In genomic region chr6:78611097-78611625, GRCh38 we compare ENCODE assay signal across 25 cellular contexts.
DNase-seq lines count a peak whose midpoint lies in the region; ATAC-seq and FAIRE-seq lines count a peak whose summit lies in the region.
"Had no signal": no experiment of that assay in that cellular context is flagged by ENCODE, and none has a peak within 500 bp of the region (broad histone marks: within the 10 kb centered on the region; RNA-seq: fewer than 3 reads in every experiment).

No MANE protein-coding gene starts in this region.

- 16 to 49% (median 34%) methylated on average over 7 of the region's 7 CpGs for WGBS in small intestine, 3 donors

- H3K9me3 Mint-ChIP-seq in activated CD4-positive, alpha-beta T cell treated with anti-CD3 and anti-CD28 coated beads for 36 hours (ENCODE audit: low read depth): no peaks in the 10 kb centered on the region
- H3K9me3 Mint-ChIP-seq: activated T-helper 2 cell treated with anti-CD3 and anti-CD28 coated beads, Interferon-gamma antibody, Interleukin-2, Interleukin-4, amounts not matched to agents 10 μg/mL and 5 μg/mL and 100 μg/mL, durations not matched to agents 14 hours and 24 hours and 36 hours; CD14-positive monocyte had no signal

- DNase-seq in NCI-H82 (lab: John Stamatoyannopoulos, UW) (peak; percentile 9), NCI-H82 treated with DMSO at 0.1 percent for 48 hours (lab: John Stamatoyannopoulos, UW; ENCODE audit: unreplicated experiment) (no peak), NCI-H69 (lab: John Stamatoyannopoulos, UW) (peak; percentile 19), islet precursor cell (peak; percentile 40), small intestine (peak; percentile 75)
- DNase-seq in stimulated activated CD4-positive, alpha-beta T cell treated with anti-CD3 and anti-CD28 coated beads, Interleukin-15, amount 100 ng/mL, for 24 hours: no peak
- DNase-seq in activated CD4-positive, alpha-beta T cell treated with anti-CD3 and anti-CD28 coated beads for 36 hours: no peak
- DNase-seq: activated naive CD4-positive, alpha-beta T cell treated with anti-CD3 and anti-CD28 coated beads, Interleukin-2, amount 50 U/mL, for 16 hours; Caco-2; DND-41; hippocampal formation; immature natural killer cell; NCI-H1930; NCI-H446 treated with DMSO at 0.1 percent for 48 hours; psoas muscle; Right ventricle myocardium superior; stimulated activated CD4-positive, alpha-beta T cell treated with anti-CD3 and anti-CD28 coated beads, Interleukin-4, amount 100 ng/mL, for 4 hours had no signal

- no peaks in the 10 kb centered on the region for H3K4me1 Mint-ChIP-seq in activated CD4-positive, alpha-beta T cell treated with anti-CD3 and anti-CD28 coated beads for 36 hours
- H3K4me1 Mint-ChIP-seq: brain, CD14-positive monocyte, immature natural killer cell had no signal

- CTCF ChIA-PET in activated CD4-positive, alpha-beta T cell treated with anti-CD3 and anti-CD28 coated beads for 36 hours (lab: Charles Lee): no interaction called here

- intact Hi-C loops in activated CD4-positive, alpha-beta T cell treated with anti-CD3 and anti-CD28 coated beads for 36 hours (cut with DNase I, micrococcal nuclease): no loop called here

- POLR2A ChIA-PET in activated CD4-positive, alpha-beta T cell treated with anti-CD3 and anti-CD28 coated beads for 36 hours (lab: Charles Lee): no interaction called here

- no peaks in the 10 kb centered on the region for H3K9me3 ChIP-seq in small intestine (ENCODE audit: control insufficient read depth, low read depth)
- H3K9me3 ChIP-seq: Caco-2, psoas muscle, tibial nerve had no signal

- peaks cover 6% of the 10 kb centered on the region for H3K27me3 Mint-ChIP-seq in activated CD4-positive, alpha-beta T cell treated with anti-CD3 and anti-CD28 coated beads for 36 hours

- H3K27ac ChIP-seq in small intestine (ENCODE audit: low read depth in 1 of 2, low read length in 1 of 2): peak overlapping the region in 1 of 2 donors; percentile 55
- H3K27ac ChIP-seq: psoas muscle, tibial nerve had no signal

- no peak for ATAC-seq in activated CD4-positive, alpha-beta T cell treated with anti-CD3 and anti-CD28 coated beads for 36 hours
- no peak for ATAC-seq in HG03460 (IDR thresholded peaks at IDR 0.05; ENCODE audit: unreplicated experiment)
- ATAC-seq: Panc1, psoas muscle had no signal

- no peaks in the 10 kb centered on the region for H3K36me3 ChIP-seq in small intestine (ENCODE audit: control insufficient read depth in 2 of 2, insufficient read depth in 2 of 2, low read length in 2 of 2)
- H3K36me3 ChIP-seq: tibial nerve had no signal

- H3K27me3 ChIP-seq in small intestine (ENCODE audit: control insufficient read depth in 2 of 2, insufficient read depth in 2 of 2, low read length in 2 of 2): no peaks in the 10 kb centered on the region
- H3K27me3 ChIP-seq: tibial nerve had no signal

- H3K4me3 ChIP-seq in small intestine (ENCODE audit: low read depth in 1 of 2, low read length in 2 of 2): peak overlapping the region in 1 of 2 donors; percentile 5
- H3K4me3 ChIP-seq: psoas muscle, tibial nerve had no signal

- H3K4me3 Mint-ChIP-seq in activated CD4-positive, alpha-beta T cell treated with anti-CD3 and anti-CD28 coated beads for 36 hours: no peak overlapping the region
- H3K4me3 Mint-ChIP-seq: brain, CD14-positive monocyte, immature natural killer cell had no signal

- H3K36me3 Mint-ChIP-seq in activated CD4-positive, alpha-beta T cell treated with anti-CD3 and anti-CD28 coated beads for 36 hours (ENCODE audit: low read depth): no peaks in the 10 kb centered on the region
- H3K36me3 Mint-ChIP-seq: brain, CD14-positive monocyte, immature natural killer cell had no signal

- FAIRE-seq in small intestine (lab: Jason Lieb, UNC): no peak
- FAIRE-seq: endometrium, frontal cortex had no signal

- no peak overlapping the region for H3K27ac Mint-ChIP-seq in activated CD4-positive, alpha-beta T cell treated with anti-CD3 and anti-CD28 coated beads for 36 hours
- H3K27ac Mint-ChIP-seq: activated T-helper 2 cell treated with anti-CD3 and anti-CD28 coated beads, Interferon-gamma antibody, Interleukin-2, Interleukin-4, amounts not matched to agents 10 μg/mL and 5 μg/mL and 100 μg/mL, durations not matched to agents 14 hours and 24 hours and 36 hours; brain; CD14-positive monocyte; immature natural killer cell had no signal

- H3K4me1 ChIP-seq in small intestine (ENCODE audit: control insufficient read depth in 2 of 2, insufficient read depth in 1 of 2, low read depth in 1 of 2, low read length in 1 of 2): no peaks in the 10 kb centered on the region
- H3K4me1 ChIP-seq: Caco-2, psoas muscle had no signal

Comparison
In these comparisons a context has a peak if more than half of its experiments do, and no peak if none do; other contexts are left out.
1. DNase-seq: peak in NCI-H82 (single experiment), NCI-H69 (single experiment), islet precursor cell (single experiment) and small intestine (single experiment); none in NCI-H82 treated with DMSO at 0.1 percent for 48 hours (single experiment), stimulated activated CD4-positive, alpha-beta T cell treated with anti-CD3 and anti-CD28 coated beads, Interleukin-15, amount 100 ng/mL, for 24 hours (single experiment) and activated CD4-positive, alpha-beta T cell treated with anti-CD3 and anti-CD28 coated beads for 36 hours (single experiment).